In genomic region chr2:107132746-107133145, GRCh38 we compare ENCODE assay signal across 15 cellular contexts.
DNase-seq lines count a peak whose midpoint lies in the region; ATAC-seq and TF ChIP-seq lines count a peak whose summit lies in the region.
"Had no signal": no experiment of that assay in that cellular context is flagged by ENCODE, and none has a peak within 500 bp of the region (broad histone marks: within the 10 kb centered on the region; RNA-seq: fewer than 3 reads in every experiment).

No MANE protein-coding gene starts in this region.

- H3K79me2 ChIP-seq in DOHH2 (ENCODE audit: control insufficient read depth, low read length) (no peaks in the 10 kb centered on the region), PC-3 (ENCODE audit: low read length) (no peaks in the 10 kb centered on the region)

- H3K27ac ChIP-seq in DOHH2 (ENCODE audit: low read depth, low read length), result peak overlapping the region; percentile 66
- H3K27ac ChIP-seq in PC-3 (ENCODE audit: low read length), result no peak overlapping the region
- no peak overlapping the region for H3K27ac ChIP-seq in testis
- no peak overlapping the region for H3K27ac ChIP-seq in esophagus squamous epithelium
- H3K27ac ChIP-seq in dorsolateral prefrontal cortex, result no peak overlapping the region
- H3K27ac ChIP-seq: GM23248 had no signal

- H3K4me2 ChIP-seq in DOHH2 (ENCODE audit: low read length), result peak overlapping the region; percentile 57
- H3K4me2 ChIP-seq in PC-3 (ENCODE audit: low read length), result 0 out of 2 replicates have a peak overlapping the region, but pooled peaks have one; percentile 62

- intact Hi-C loops in PC-3 (cut with micrococcal nuclease), result loop anchor here (10.0 kb wide), 1 partner anchor 248 kb away; the partner anchor contains the start of gene ST6GAL2
- intact Hi-C loops in testis (cut with DNase I; ENCODE audit: low total_unique reads), result no loop called here
- intact Hi-C loops in esophagus squamous epithelium (cut with DNase I), result no loop called here
- intact Hi-C loops in dorsolateral prefrontal cortex (cut with DNase I), result no loop called here

- H3F3A ChIP-seq in DOHH2 (ENCODE audit: control insufficient read depth, insufficient read depth) (peaks cover 3% of the 10 kb centered on the region; the same call in 1 of the 2 replicates), PC-3 (ENCODE audit: low read length, unreplicated experiment) (no peaks in the 10 kb centered on the region)

- H2AFZ ChIP-seq in PC-3 (ENCODE audit: low read length), result no peak overlapping the region
- H2AFZ ChIP-seq: GM23248 had no signal

- CTCF ChIA-PET in PC-3 (lab: Charles Lee), result no interaction called here

- TF ChIP-seq CTCF in DOHH2 (IDR thresholded peaks at IDR 0.05; ENCODE audit: low read depth, low read length, poor library complexity, severe bottlenecking) (no peak), PC-3 (conservative IDR thresholded peaks at IDR 0.05; ENCODE audit: low read depth, low read length) (no peak), testis (IDR thresholded peaks at IDR 0.05) (no peak), esophagus squamous epithelium (IDR thresholded peaks at IDR 0.05) (no peak), dorsolateral prefrontal cortex (IDR thresholded peaks at IDR 0.05 in 54 of 56, conservative IDR thresholded peaks at IDR 0.05 in 2 of 56; ENCODE audit: low read depth in 1 of 56, partially characterized antibody in 56 of 56) (no peak)

- H4K20me1 ChIP-seq in DOHH2 (ENCODE audit: control insufficient read depth, insufficient read depth, low read depth, low read length), result no peaks in the 10 kb centered on the region
- H4K20me1 ChIP-seq in PC-3 (ENCODE audit: low read length), result no peaks in the 10 kb centered on the region

- no peak overlapping the region for H3K9ac ChIP-seq in PC-3 (ENCODE audit: low read length)
- H3K9ac ChIP-seq: GM23248 had no signal

- POLR2A ChIA-PET in PC-3 (lab: Charles Lee; ENCODE audit: unreplicated experiment), result no interaction called here

- no TSS peak for BruUV-seq in PC-3 (replicated peaks; lab: Mats Ljungman, UMichigan)

- DNase-seq in PC-3 (no peak), testis (peak; percentile 17), esophagus squamous epithelium (lab: John Stamatoyannopoulos, UW) (no peak), dorsolateral prefrontal cortex (no peak)
- DNase-seq in activated CD4-positive, CD25-positive, alpha-beta regulatory T cell treated with anti-CD3 and anti-CD28 coated beads, Interleukin-2, amount 50 U/mL, for 72 hours, result no peak
- DNase-seq: ACHN; Calu3; CD8-positive, alpha-beta T cell; DMS79 treated with DMSO at 0.1 percent for 48 hours; EL; GM23248; H7 had no signal

- H3K9me2 ChIP-seq in DOHH2 (replicated peaks; ENCODE audit: control insufficient read depth, low read length) (no peaks in the 10 kb centered on the region), PC-3 (replicated peaks; ENCODE audit: low read length) (no peaks in the 10 kb centered on the region)

- H3K9me3 ChIP-seq in DOHH2 (ENCODE audit: control insufficient read depth, insufficient read depth, low read length) (no peaks in the 10 kb centered on the region), PC-3 (ENCODE audit: low read length) (no peaks in the 10 kb centered on the region), testis (no peaks in the 10 kb centered on the region), esophagus squamous epithelium (no peaks in the 10 kb centered on the region)

- peak; percentile 68 for ATAC-seq in PC-3
- ATAC-seq: CD8-positive, alpha-beta T cell; HepG2 had no signal

- H3K36me3 ChIP-seq in DOHH2 (ENCODE audit: control insufficient read depth, low read length) (no peaks in the 10 kb centered on the region), PC-3 (ENCODE audit: low read depth, low read length) (no peaks in the 10 kb centered on the region), testis (ENCODE audit: low read depth, missing control alignments) (no peaks in the 10 kb centered on the region), esophagus squamous epithelium (no peaks in the 10 kb centered on the region)

- WGBS in testis, 2 donors, result 46 to 50% methylated on average over 4 of the region's 4 CpGs
- WGBS in esophagus squamous epithelium, 2 donors, result 65 to 68% methylated on average over 4 of the region's 4 CpGs

- no peaks in the 10 kb centered on the region for H3K27me3 ChIP-seq in DOHH2 (ENCODE audit: control insufficient read depth, low read length)
- peaks cover 94% of the 10 kb centered on the region for H3K27me3 ChIP-seq in PC-3 (ENCODE audit: low read length)
- H3K27me3 ChIP-seq in testis, result no peaks in the 10 kb centered on the region
- no peaks in the 10 kb centered on the region for H3K27me3 ChIP-seq in esophagus squamous epithelium
- no peaks in the 10 kb centered on the region for H3K27me3 ChIP-seq in dorsolateral prefrontal cortex

- H3K4me1 ChIP-seq in DOHH2 (ENCODE audit: control insufficient read depth, low read length), result peaks cover 36% of the 10 kb centered on the region
- H3K4me1 ChIP-seq in PC-3 (ENCODE audit: insufficient read depth, low read length), result no peaks in the 10 kb centered on the region
- H3K4me1 ChIP-seq in testis, result no peaks in the 10 kb centered on the region
- H3K4me1 ChIP-seq in esophagus squamous epithelium, result no peaks in the 10 kb centered on the region

- H3K4me3 ChIP-seq in DOHH2 (ENCODE audit: low read length) (peak overlapping the region; percentile 54), PC-3 (ENCODE audit: low read length) (no peak overlapping the region), testis (no peak overlapping the region), esophagus squamous epithelium (no peak overlapping the region), dorsolateral prefrontal cortex (peak overlapping the region in 2 of 59 donors; percentile 25 to 31)
- H3K4me3 ChIP-seq: GM12878, GM23248 had no signal

- TF ChIP-seq POLR2A in testis (IDR thresholded peaks at IDR 0.05) (no peak), esophagus squamous epithelium (IDR thresholded peaks at IDR 0.05) (no peak)
